ENCODE assay signal across 27 cellular contexts in the genomic region with DNA sequence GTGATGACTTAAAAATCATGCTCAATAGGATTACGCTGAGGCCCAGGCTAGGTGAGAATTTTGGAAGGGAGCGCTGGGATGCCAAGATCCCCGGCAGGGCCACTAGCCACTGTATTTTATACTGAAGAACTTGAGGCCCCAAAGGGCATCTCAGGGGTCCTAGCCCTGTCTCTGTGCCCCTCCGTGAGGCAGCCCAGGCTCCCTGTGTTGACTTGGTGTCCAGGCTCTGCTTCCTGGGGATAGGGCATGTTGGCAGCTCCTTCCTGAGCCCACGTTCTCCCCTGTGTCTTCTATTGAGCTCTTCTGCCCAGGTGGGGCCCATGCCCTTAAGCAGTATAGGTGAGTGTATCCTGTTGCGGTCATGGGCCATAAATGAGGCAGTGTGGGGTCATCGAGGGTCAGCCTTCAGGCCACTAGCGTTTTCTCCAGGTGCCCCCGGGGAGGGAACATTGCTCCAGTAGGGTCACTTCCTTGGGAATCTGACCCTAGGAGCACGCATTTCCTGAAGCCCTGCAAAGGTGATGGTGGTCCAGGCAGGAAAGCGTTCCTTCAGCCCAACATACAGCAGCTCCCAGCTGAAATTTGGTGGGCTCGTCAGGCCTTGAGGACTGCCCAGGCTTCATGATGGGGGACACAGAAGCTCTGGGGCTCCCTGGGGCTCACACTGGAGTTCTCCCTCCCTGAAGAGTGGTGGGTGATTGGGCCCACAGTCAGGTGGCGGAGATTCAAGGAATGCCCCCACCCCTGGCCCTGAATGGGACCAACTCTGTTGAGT.
DNase-seq lines count a peak whose midpoint lies in the region; ATAC-seq and TF ChIP-seq lines count a peak whose summit lies in the region.
"Had no signal": no experiment of that assay in that cellular context is flagged by ENCODE, and none has a peak within 500 bp of the region (broad histone marks: within the 10 kb centered on the region; RNA-seq: fewer than 3 reads in every experiment).

No MANE protein-coding gene starts in this region.

- H3K4me3 Mint-ChIP-seq in H9: no peak overlapping the region
- no peak overlapping the region for H3K4me3 Mint-ChIP-seq in endodermal cell
- H3K4me3 Mint-ChIP-seq: activated CD4-positive, alpha-beta T cell treated with anti-CD3 and anti-CD28 coated beads, Interleukin-2, amount 10 ng/mL, durations not matched to agents 24 days and 14 days; CD8-positive, alpha-beta T cell; mesothelial cell of epicardium had no signal

- H3K4me3 ChIP-seq in endodermal cell (ENCODE audit: low read length): no peak overlapping the region
- H3K4me3 ChIP-seq: esophagus squamous epithelium, hepatocyte, upper lobe of left lung had no signal

- H2BK20ac ChIP-seq in H9 (ENCODE audit: low read depth, low read length, poor library complexity, severe bottlenecking): no peak overlapping the region

- no peaks in the 10 kb centered on the region for H3K23me2 ChIP-seq in H9 (ENCODE audit: insufficient read length, low read depth, low read length, poor library complexity, severe bottlenecking)

- H3K9me3 ChIP-seq in H9 (ENCODE audit: control insufficient read depth, low read depth, low read length) (peaks cover 62% of the 10 kb centered on the region), endodermal cell (ENCODE audit: control insufficient read depth, low read length) (peaks cover 14% of the 10 kb centered on the region)

- no peak overlapping the region for H3K18ac ChIP-seq in H9 (ENCODE audit: insufficient read length, low read depth, low read length)

- no peaks in the 10 kb centered on the region for H3K79me2 ChIP-seq in H9 (ENCODE audit: insufficient read depth, low read length)
- H3K79me2 ChIP-seq: hepatocyte had no signal

- no peak overlapping the region for H3K23ac ChIP-seq in H9 (ENCODE audit: insufficient read length, low read depth, low read length)

- H3K79me1 ChIP-seq in H9 (ENCODE audit: insufficient read depth, low read depth, low read length, poor library complexity, severe bottlenecking): no peaks in the 10 kb centered on the region

- H3K4ac ChIP-seq in H9 (ENCODE audit: low read depth, low read length): no peak overlapping the region

- no peak overlapping the region for H3K14ac ChIP-seq in H9 (ENCODE audit: insufficient read depth, low read length)

- no peaks in the 10 kb centered on the region; the same call in none of the 2 replicates for H3K27me3 Mint-ChIP-seq in H9 (ENCODE audit: low read depth)
- H3K27me3 Mint-ChIP-seq in endodermal cell (ENCODE audit: insufficient read depth): no peaks in the 10 kb centered on the region
- H3K27me3 Mint-ChIP-seq: activated CD4-positive, alpha-beta T cell treated with anti-CD3 and anti-CD28 coated beads, Interleukin-2, amount 10 ng/mL, durations not matched to agents 24 days and 14 days; progenitor cell of endocrine pancreas had no signal

- no peak overlapping the region for H2BK15ac ChIP-seq in H9 (ENCODE audit: low read depth, low read length)

- H3K27ac ChIP-seq in H9 (ENCODE audit: insufficient read length, low read depth, low read length) (no peak overlapping the region), endodermal cell (ENCODE audit: low read depth, low read length) (no peak overlapping the region)
- H3K27ac ChIP-seq: brain microvascular endothelial cell, esophagus squamous epithelium, hepatocyte, upper lobe of left lung had no signal

- H3K27ac Mint-ChIP-seq in H9 (no peak overlapping the region), endodermal cell (no peak overlapping the region)
- H3K27ac Mint-ChIP-seq: activated CD4-positive, alpha-beta T cell treated with anti-CD3 and anti-CD28 coated beads, Interleukin-2, amount 10 ng/mL, durations not matched to agents 24 days and 14 days; CD8-positive, alpha-beta T cell; mesothelial cell of epicardium; progenitor cell of endocrine pancreas had no signal

- no peak overlapping the region for H4K5ac ChIP-seq in H9 (ENCODE audit: insufficient read length, low read depth, low read length)

- H4K91ac ChIP-seq in H9 (ENCODE audit: insufficient read length, low read depth, low read length): no peak overlapping the region

- H2BK120ac ChIP-seq in H9 (ENCODE audit: low read depth, low read length, poor library complexity, severe bottlenecking): no peak overlapping the region

- H2BK5ac ChIP-seq in H9 (ENCODE audit: insufficient read length, low read length): no peak overlapping the region

- TF ChIP-seq CTCF in H9 (conservative IDR thresholded peaks at IDR 0.05): no peak
- TF ChIP-seq CTCF in endodermal cell (conservative IDR thresholded peaks at IDR 0.05): no peak

- ATAC-seq in sciatic nerve (no peak), HG03457 (IDR thresholded peaks at IDR 0.05; ENCODE audit: unreplicated experiment) (no peak)
- ATAC-seq: CD8-positive, alpha-beta T cell; HepG2; left lobe of liver; SK-N-SH treated with all-trans-retinoic acid at 6 μM for 48 hours had no signal

- no peaks in the 10 kb centered on the region for H4K20me1 ChIP-seq in H9 (ENCODE audit: control insufficient read depth, insufficient read depth, insufficient read length)

- DNase-seq in activated CD8-positive, alpha-beta memory T cell treated with anti-CD3 and anti-CD28 coated beads for 24 hours: peak; percentile 30
- DNase-seq in activated CD8-positive, alpha-beta memory T cell treated with anti-CD3 and anti-CD28 coated beads, Interleukin-2, amount 50 U/mL, for 48 hours: no peak
- peak; percentile 9 for DNase-seq in H9
- DNase-seq in endodermal cell: peak; percentile 22
- peak; percentile 18 for DNase-seq in sciatic nerve (ENCODE audit: low spot score)
- no peak for DNase-seq in NCI-H2171 treated with DMSO at 0.1 percent for 48 hours (lab: John Stamatoyannopoulos, UW)
- no peak for DNase-seq in COLO829 (ENCODE audit: low spot score)
- DNase-seq: activated CD4-positive, alpha-beta T cell treated with anti-CD3 and anti-CD28 coated beads, Interleukin-2, amount 10 ng/mL, durations not matched to agents 24 days and 14 days; activated gamma-delta T cell; AML-193; brain microvascular endothelial cell; esophagus squamous epithelium; GDM1; Kasumi-1; NCI-H1048; NCI-H187; NCI-H2227 treated with DMSO at 0.1 percent for 48 hours; NCI-H69 had no signal

- H3K4me2 ChIP-seq in H9 (ENCODE audit: insufficient read depth, insufficient read length, low read length): no peak overlapping the region
- H3K4me2 ChIP-seq: hepatocyte had no signal

- no peaks in the 10 kb centered on the region for H3K36me3 ChIP-seq in endodermal cell (ENCODE audit: control insufficient read depth, insufficient read depth, low read length)
- H3K36me3 ChIP-seq: brain microvascular endothelial cell, esophagus squamous epithelium, upper lobe of left lung had no signal

- WGBS in H9 (ENCODE audit: extremely low coverage, insufficient read length, low lambda C conversion rate): no CpG with 5 or more reads among the region's 13 CpGs
- 85 to 90% methylated on average over 10 to 13 of the region's 13 CpGs for WGBS in endodermal cell (ENCODE audit: insufficient coverage in 1 of 2, insufficient read length in 1 of 2), 2 experiments

- no peak overlapping the region for H3K56ac ChIP-seq in H9 (ENCODE audit: insufficient read length, low read depth, low read length)

- no peak overlapping the region for H2AK5ac ChIP-seq in H9 (ENCODE audit: insufficient read length, low read length)

- no peak overlapping the region for H3K9ac ChIP-seq in H9 (ENCODE audit: extremely low read depth, insufficient read length, low read length)
- no peak overlapping the region for H3K9ac ChIP-seq in endodermal cell (ENCODE audit: extremely low read depth, low read length, poor library complexity, severe bottlenecking)

- H3K4me1 Mint-ChIP-seq in H9 (no peaks in the 10 kb centered on the region), endodermal cell (no peaks in the 10 kb centered on the region)
- H3K4me1 Mint-ChIP-seq: activated CD4-positive, alpha-beta T cell treated with anti-CD3 and anti-CD28 coated beads, Interleukin-2, amount 10 ng/mL, durations not matched to agents 24 days and 14 days; mesothelial cell of epicardium had no signal

- H3K27me3 ChIP-seq in H9 (ENCODE audit: insufficient read depth, low read length) (no peaks in the 10 kb centered on the region), endodermal cell (ENCODE audit: control insufficient read depth, insufficient read depth, low read length, poor library complexity, severe bottlenecking) (no peaks in the 10 kb centered on the region)
- H3K27me3 ChIP-seq: brain microvascular endothelial cell, esophagus squamous epithelium, hepatocyte, upper lobe of left lung had no signal

- H3K36me3 Mint-ChIP-seq in H9 (ENCODE audit: insufficient read depth in 1 of 3, low read depth in 3 of 3) (peaks cover 3 to 8% (median 7%) of the 10 kb centered on the region in 3 experiments; a peak in 3 of 7 replicates), endodermal cell (ENCODE audit: low read depth) (peaks cover 6% of the 10 kb centered on the region)
- H3K36me3 Mint-ChIP-seq: CD8-positive, alpha-beta T cell; mesothelial cell of epicardium had no signal

- intact Hi-C loops in sciatic nerve (cut with DNase I): no loop called here

- no peak overlapping the region for H3T11ph ChIP-seq in H9 (ENCODE audit: low read length)

- H3K9me3 Mint-ChIP-seq in H9 (peaks cover 58 to 74% of the 10 kb centered on the region in 2 experiments), endodermal cell (peaks cover 75% of the 10 kb centered on the region)

- H2AFZ ChIP-seq in H9 (ENCODE audit: low read length): no peak overlapping the region
- H2AFZ ChIP-seq: hepatocyte had no signal

- H3K4me1 ChIP-seq in H9 (ENCODE audit: insufficient read depth, low read length): no peaks in the 10 kb centered on the region
- no peaks in the 10 kb centered on the region for H3K4me1 ChIP-seq in endodermal cell (ENCODE audit: control insufficient read depth, insufficient read depth, low read length)
- H3K4me1 ChIP-seq: esophagus squamous epithelium, upper lobe of left lung had no signal

- no peak overlapping the region for H4K8ac ChIP-seq in H9 (replicated peaks; ENCODE audit: insufficient read length, low read depth, low read length)

- no peak overlapping the region for H2BK12ac ChIP-seq in H9 (ENCODE audit: insufficient read length, low read depth, low read length)

Comparison
In these comparisons a context has a peak if more than half of its experiments do, and no peak if none do; other contexts are left out.
1. DNase-seq: peak in activated CD8-positive, alpha-beta memory T cell treated with anti-CD3 and anti-CD28 coated beads for 24 hours (single experiment), H9 (single experiment), endodermal cell (single experiment) and sciatic nerve (single experiment); none in activated CD8-positive, alpha-beta memory T cell treated with anti-CD3 and anti-CD28 coated beads, Interleukin-2, amount 50 U/mL, for 48 hours (single experiment), NCI-H2171 treated with DMSO at 0.1 percent for 48 hours (single experiment) and COLO829 (single experiment).